In the genomic region with DNA sequence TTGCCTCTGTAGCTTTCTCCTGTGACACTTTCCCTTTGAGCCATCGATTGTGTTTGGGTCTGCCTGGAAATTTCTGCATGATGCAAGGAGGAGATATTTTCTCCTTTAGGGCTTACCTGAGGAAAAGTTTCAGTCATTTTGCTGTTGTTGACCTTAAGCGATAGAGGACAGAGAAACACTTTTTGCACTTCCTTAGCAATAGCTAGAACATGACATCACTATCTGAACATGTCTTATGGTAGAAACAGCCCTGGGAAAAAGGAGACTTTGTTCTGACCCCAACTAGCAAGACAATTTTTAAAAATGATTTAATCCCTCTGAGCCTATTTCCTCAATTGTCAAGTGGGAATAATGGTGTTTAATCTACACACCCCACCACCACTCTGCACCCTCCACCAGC, we compare ENCODE assay signal across 18 cellular contexts. TPM values are rescaled to one million over a fixed set of nuclear protein-coding genes. Genes with fewer than 3 reads are reported as not detected.
"Had no signal": no experiment of that assay in that cellular context is flagged by ENCODE, and none has a peak within 500 bp of the region (broad histone marks: within the 10 kb centered on the region; RNA-seq: fewer than 3 reads in every experiment).

No MANE protein-coding gene starts in this region.

- H3K27me3 ChIP-seq: breast epithelium, right lobe of liver, spleen, upper lobe of left lung had no signal

- FAIRE-seq: colon had no signal

- ATAC-seq: natural killer cell had no signal

- H3K4me1 ChIP-seq: breast epithelium, right lobe of liver, spleen, upper lobe of left lung had no signal

- H3K9me3 ChIP-seq: right lobe of liver, upper lobe of left lung had no signal

- H3K27ac ChIP-seq: breast epithelium, right lobe of liver, spleen, upper lobe of left lung had no signal

- H3K36me3 ChIP-seq: breast epithelium, right lobe of liver, spleen, upper lobe of left lung had no signal

- DNase-seq: activated CD4-positive, alpha-beta T cell treated with anti-CD3 and anti-CD28 coated beads, Interleukin-2, amount 50 U/mL, for 1 hour; activated effector memory CD4-positive, alpha-beta T cell treated with Interleukin-2 at 50 U/mL for 16 hours; activated T-cell treated with anti-CD3 and anti-CD28 coated beads, Interleukin-2, amount 50 U/mL, for 24 hours; amniotic stem cell; effector CD4-positive, alpha-beta T cell; kidney glomerular epithelial cell; natural killer cell; nucleus accumbens; right lobe of liver; spleen; stimulated activated CD4-positive, alpha-beta T cell treated with anti-CD3 and anti-CD28 coated beads, Interleukin-1b, Interleukin-23, amount 100 ng/mL, for 48 hours; stimulated activated naive CD4-positive, alpha-beta T cell; substantia nigra; T-helper 2 cell; upper lobe of left lung had no signal

- H3K4me3 ChIP-seq: breast epithelium, lung, right lobe of liver, spleen, upper lobe of left lung had no signal

RNA-seq across cellular contexts. Expression of a gene that starts 9.7 kb away (rescaled TPM):
- total RNA-seq: natural killer cell had no signal
